ENCODE assay signal across 8 cellular contexts in the genomic region with DNA sequence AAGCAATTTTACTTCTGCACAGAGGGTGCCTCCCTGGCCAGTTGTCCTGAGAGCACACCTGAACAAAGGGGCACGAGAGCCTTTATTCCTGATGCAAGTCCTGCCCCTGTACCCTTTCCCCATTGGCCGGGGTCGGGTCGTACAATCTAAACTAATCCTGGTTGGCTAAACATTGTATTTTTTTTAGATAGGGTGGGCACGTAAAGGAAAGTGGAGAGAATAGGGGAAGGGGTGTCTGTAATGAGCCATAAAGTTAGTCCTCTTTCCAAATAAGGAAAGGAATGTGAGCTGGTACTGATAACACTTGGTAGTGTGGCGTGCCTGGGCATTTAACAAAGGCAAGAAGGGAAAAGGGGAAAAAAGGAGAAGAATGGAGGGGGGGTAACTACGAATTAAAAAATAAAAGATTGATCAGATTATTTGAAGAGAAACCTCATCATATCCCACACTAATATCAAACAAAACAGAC. TPM values are rescaled to one million over a fixed set of nuclear protein-coding genes. Genes with fewer than 3 reads are reported as not detected.
DNase-seq lines count a peak whose midpoint lies in the region; ATAC-seq, FAIRE-seq and TF ChIP-seq lines count a peak whose summit lies in the region.
"Not testable (repeated sequence)": the region's sequence is repeated elsewhere in the genome, so short reads cannot be mapped to it uniquely, and the experiment has no call there.

No MANE protein-coding gene starts in this region.

- intact Hi-C loops in CD4-positive, alpha-beta T cell (cut with DNase I, micrococcal nuclease); endothelial cell of umbilical vein (cut with micrococcal nuclease); HepG2 (cut with micrococcal nuclease; ENCODE audit: unreplicated experiment); tibial artery (cut with DNase I; ENCODE audit: low total_unique reads): not testable (repeated sequence)

- not testable (repeated sequence) for H3K4ac ChIP-seq in H9 (ENCODE audit: low read depth, low read length)

- not testable (repeated sequence) for H3K4me2 ChIP-seq in H9 (ENCODE audit: insufficient read depth, insufficient read length, low read length); astrocyte (ENCODE audit: low read length); endothelial cell of umbilical vein (ENCODE audit: insufficient read depth, low read length); HepG2 (ENCODE audit: low read depth, low read length)
- H3K4me2 ChIP-seq in neural progenitor cell, result peak overlapping the region; percentile 37

- H2BK120ac ChIP-seq in H9 (ENCODE audit: low read depth, low read length, poor library complexity, severe bottlenecking), result not testable (repeated sequence)

- H3K4me1 Mint-ChIP-seq in CD4-positive, alpha-beta T cell (ENCODE audit: low read depth), result peaks cover 88% of the 10 kb centered on the region
- peaks cover 25 to 26% of the 10 kb centered on the region in 2 experiments for H3K4me1 Mint-ChIP-seq in H9
- not testable (repeated sequence) for H3K4me1 Mint-ChIP-seq in astrocyte (ENCODE audit: low read depth, unreplicated experiment); neural progenitor cell

- TF ChIP-seq POLR2A in endothelial cell of umbilical vein (IDR thresholded peaks at IDR 0.05; ENCODE audit: low read depth, low read length); HepG2 (IDR thresholded peaks at IDR 0.05; ENCODE audit: insufficient read depth in 1 of 2, low read depth in 2 of 2, low read length in 2 of 2): not testable (repeated sequence)

- H2BK12ac ChIP-seq in H9 (ENCODE audit: insufficient read length, low read depth, low read length), result not testable (repeated sequence)

- in situ Hi-C loops in HepG2 (cut with HindIII; ENCODE audit: extremely low pct_ligation_motif_present, low pct_unique_long_range_greater_than_20kb), result not testable (repeated sequence)

- ATAC-seq in CD4-positive, alpha-beta T cell (ENCODE audit: poor library complexity); HepG2: not testable (repeated sequence)

- TF ChIP-seq RAD21 in HepG2 (CRISPR knock-in tag; IDR thresholded peaks at IDR 0.05), result not testable (repeated sequence)

- H2BK20ac ChIP-seq in H9 (ENCODE audit: low read depth, low read length, poor library complexity, severe bottlenecking), result not testable (repeated sequence)

- not testable (repeated sequence) for H3K79me1 ChIP-seq in H9 (ENCODE audit: insufficient read depth, low read depth, low read length, poor library complexity, severe bottlenecking)

- H3K9ac ChIP-seq in H9 (ENCODE audit: extremely low read depth, insufficient read length, low read length); astrocyte (ENCODE audit: low read length); endothelial cell of umbilical vein (replicated peaks; ENCODE audit: extremely low read depth, insufficient read depth, low read length); HepG2 (ENCODE audit: insufficient read depth, low read depth, low read length); neural progenitor cell: not testable (repeated sequence)

- H3K27me3 Mint-ChIP-seq in CD4-positive, alpha-beta T cell; H9 (ENCODE audit: low read depth); astrocyte (ENCODE audit: low read depth, unreplicated experiment); neural progenitor cell (ENCODE audit: insufficient read depth, low read depth): not testable (repeated sequence)

- not testable (repeated sequence) for H3K4me1 ChIP-seq in H9 (ENCODE audit: insufficient read depth, low read length); astrocyte (ENCODE audit: insufficient read depth, low read length); endothelial cell of umbilical vein (ENCODE audit: control insufficient read depth, extremely low read depth, insufficient read depth, low read length)
- H3K4me1 ChIP-seq in right atrium auricular region (peaks cover 0 to 37% of the 10 kb centered on the region in 2 donors), HepG2 (ENCODE audit: insufficient read depth, low read length) (peaks cover 17% of the 10 kb centered on the region), neural progenitor cell (peaks cover 19% of the 10 kb centered on the region), tibial artery (peaks cover 2 to 68% (median 16%) of the 10 kb centered on the region in 4 donors)

- dilution Hi-C loops in endothelial cell of umbilical vein (cut with MboI; ENCODE audit: extremely low pct_ligation_motif_present, low sequenced_read_pairs), result not testable (repeated sequence)

- H4K91ac ChIP-seq in H9 (ENCODE audit: insufficient read length, low read depth, low read length), result not testable (repeated sequence)

- TF ChIP-seq EP300 in HepG2 (IDR thresholded peaks at IDR 0.05; ENCODE audit: low read depth in 2 of 2, low read length in 2 of 2); HepG2 (CRISPR knock-in tag; IDR thresholded peaks at IDR 0.05; ENCODE audit: borderline replicate concordance): not testable (repeated sequence)

- H3F3A ChIP-seq in neural progenitor cell (ENCODE audit: low read depth), result peaks cover 24% of the 10 kb centered on the region

- H3K14ac ChIP-seq in H9 (ENCODE audit: insufficient read depth, low read length), result not testable (repeated sequence)

- not testable (repeated sequence) for H3K9me3 ChIP-seq in CD4-positive, alpha-beta T cell (ENCODE audit: control insufficient read depth, low read length); H9 (ENCODE audit: control insufficient read depth, low read depth, low read length); astrocyte (ENCODE audit: insufficient read depth, low read depth, low read length); endothelial cell of umbilical vein (replicated peaks; ENCODE audit: control insufficient read depth, insufficient read depth, low read length); right atrium auricular region; HepG2 (ENCODE audit: low read length); neural progenitor cell (ENCODE audit: low read depth); tibial artery

- H3K4me3 Mint-ChIP-seq in CD4-positive, alpha-beta T cell, result peak overlapping the region; percentile 35
- H3K4me3 Mint-ChIP-seq in H9; astrocyte (ENCODE audit: unreplicated experiment); neural progenitor cell: not testable (repeated sequence)

- not testable (repeated sequence) for H3K18ac ChIP-seq in H9 (ENCODE audit: insufficient read length, low read depth, low read length)

- H4K8ac ChIP-seq in H9 (replicated peaks; ENCODE audit: insufficient read length, low read depth, low read length), result not testable (repeated sequence)

- H3K27ac ChIP-seq in CD4-positive, alpha-beta T cell (ENCODE audit: low read depth, low read length); H9 (ENCODE audit: insufficient read length, low read depth, low read length); astrocyte (ENCODE audit: low read depth, low read length); endothelial cell of umbilical vein (ENCODE audit: insufficient read depth, low read depth, low read length); HepG2 (ENCODE audit: extremely low read length, insufficient read depth, low read length); neural progenitor cell: not testable (repeated sequence)
- H3K27ac ChIP-seq in right atrium auricular region (peak overlapping the region; percentile 61 to 75), tibial artery (peak overlapping the region; percentile 63 to 72)

- H3K79me2 ChIP-seq in H9 (ENCODE audit: insufficient read depth, low read length), result not testable (repeated sequence)
- H3K79me2 ChIP-seq in astrocyte (ENCODE audit: insufficient read depth, low read length) (peaks cover 20% of the 10 kb centered on the region), endothelial cell of umbilical vein (ENCODE audit: control insufficient read depth, insufficient read depth, low read length) (peaks cover 24% of the 10 kb centered on the region), HepG2 (ENCODE audit: insufficient read depth, low read length) (peaks cover 84% of the 10 kb centered on the region), neural progenitor cell (ENCODE audit: low read depth) (peaks cover 16% of the 10 kb centered on the region)

- not testable (repeated sequence) for H3K23me2 ChIP-seq in H9 (ENCODE audit: insufficient read length, low read depth, low read length, poor library complexity, severe bottlenecking)

- not testable (repeated sequence) for H3K4me3 ChIP-seq in astrocyte (ENCODE audit: insufficient read depth, low read depth, low read length); endothelial cell of umbilical vein (replicated peaks in 1 of 3; ENCODE audit: insufficient read depth in 1 of 3, low read depth in 1 of 3, low read length in 3 of 3); right atrium auricular region; HepG2 (replicated peaks in 1 of 3; ENCODE audit: insufficient read depth in 1 of 3, low read depth in 2 of 3, low read length in 3 of 3); neural progenitor cell; tibial artery

- TF ChIP-seq CTCF in CD4-positive, alpha-beta T cell (IDR thresholded peaks at IDR 0.05); H9 (conservative IDR thresholded peaks at IDR 0.05); astrocyte (IDR thresholded peaks at IDR 0.05; ENCODE audit: insufficient read depth, low read depth, low read length); endothelial cell of umbilical vein (IDR thresholded peaks at IDR 0.05; ENCODE audit: extremely low read depth in 1 of 2, insufficient read depth in 1 of 2, low read depth in 1 of 2, low read length in 2 of 2); right atrium auricular region (IDR thresholded peaks at IDR 0.05); HepG2 (CRISPR knock-in tag; IDR thresholded peaks at IDR 0.05); neural progenitor cell (IDR thresholded peaks at IDR 0.05); tibial artery (IDR thresholded peaks at IDR 0.05): not testable (repeated sequence)

- H4K5ac ChIP-seq in H9 (ENCODE audit: insufficient read length, low read depth, low read length), result not testable (repeated sequence)

- not testable (repeated sequence) for H3K9me1 ChIP-seq in endothelial cell of umbilical vein (replicated peaks; ENCODE audit: control insufficient read depth, extremely low read depth, insufficient read depth, low read length)

- CTCF ChIA-PET in CD4-positive, alpha-beta T cell (lab: Charles Lee); endothelial cell of umbilical vein (lab: Charles Lee); HepG2 (lab: Yijun Ruan, JAX; ENCODE audit: low intra/inter-chr PET ratio, low total read pairs): not testable (repeated sequence)

- POLR2A ChIA-PET in CD4-positive, alpha-beta T cell (lab: Charles Lee); endothelial cell of umbilical vein (lab: Charles Lee); HepG2 (lab: Yijun Ruan, JAX): not testable (repeated sequence)

- not testable (repeated sequence) for H2AK5ac ChIP-seq in H9 (ENCODE audit: insufficient read length, low read length)

- H2BK15ac ChIP-seq in H9 (ENCODE audit: low read depth, low read length), result not testable (repeated sequence)

- not testable (repeated sequence) for DNase-seq in CD4-positive, alpha-beta T cell; astrocyte (ENCODE audit: low read depth); right atrium auricular region (ENCODE audit: low spot score); HepG2 (ENCODE audit: low spot score); tibial artery
- DNase-seq in H9 (peak; percentile 59), endothelial cell of umbilical vein (ENCODE audit: low read depth, low spot score) (peak; percentile 12), neural progenitor cell (ENCODE audit: low spot score) (peak; percentile 36)

- H3K27me3 ChIP-seq in CD4-positive, alpha-beta T cell (ENCODE audit: control insufficient read depth, insufficient read depth, low read length); H9 (ENCODE audit: insufficient read depth, low read length); astrocyte (ENCODE audit: insufficient read depth, low read length); endothelial cell of umbilical vein (ENCODE audit: control insufficient read depth in 2 of 2, insufficient read depth in 2 of 2, low read length in 2 of 2); right atrium auricular region; HepG2 (ENCODE audit: control insufficient read depth in 1 of 2, insufficient read depth in 2 of 2, low read length in 2 of 2); neural progenitor cell; tibial artery: not testable (repeated sequence)

- H3K56ac ChIP-seq in H9 (ENCODE audit: insufficient read length, low read depth, low read length), result not testable (repeated sequence)

- not testable (repeated sequence) for H3K23ac ChIP-seq in H9 (ENCODE audit: insufficient read length, low read depth, low read length)

- H2AFZ ChIP-seq in H9 (ENCODE audit: low read length); astrocyte (ENCODE audit: low read depth, low read length); endothelial cell of umbilical vein (ENCODE audit: low read depth, low read length); HepG2 (ENCODE audit: low read length); neural progenitor cell (replicated peaks): not testable (repeated sequence)

- H3K9me3 Mint-ChIP-seq in CD4-positive, alpha-beta T cell; H9; astrocyte (ENCODE audit: unreplicated experiment); neural progenitor cell: not testable (repeated sequence)

- H3K27ac Mint-ChIP-seq in CD4-positive, alpha-beta T cell; neural progenitor cell: not testable (repeated sequence)
- peak overlapping the region in 2 of 3 experiments; percentile 12 to 93; a peak in 4 of 7 replicates for H3K27ac Mint-ChIP-seq in H9
- H3K27ac Mint-ChIP-seq in astrocyte (ENCODE audit: unreplicated experiment), result peak overlapping the region; percentile 64

- not testable (repeated sequence) for BruUV-seq in endothelial cell of umbilical vein (replicated peaks; lab: Mats Ljungman, UMichigan); HepG2 (replicated peaks; lab: Mats Ljungman, UMichigan)

- not testable (repeated sequence) for H2BK5ac ChIP-seq in H9 (ENCODE audit: insufficient read length, low read length)

- WGBS in H9 (ENCODE audit: extremely low coverage, insufficient read length, low lambda C conversion rate), result no CpG with 5 or more reads among the region's 7 CpGs
- 96% methylated on average over 7 of the region's 7 CpGs for WGBS in HepG2 (ENCODE audit: low lambda C conversion rate)

- H3T11ph ChIP-seq in H9 (ENCODE audit: low read length), result not testable (repeated sequence)

- peaks cover 63% of the 10 kb centered on the region for H3K36me3 Mint-ChIP-seq in CD4-positive, alpha-beta T cell (ENCODE audit: low read depth)
- H3K36me3 Mint-ChIP-seq in H9 (ENCODE audit: insufficient read depth in 1 of 3, low read depth in 3 of 3), result peaks cover 10 to 27% (median 13%) of the 10 kb centered on the region in 3 experiments
- H3K36me3 Mint-ChIP-seq in astrocyte (ENCODE audit: low read depth, unreplicated experiment), result not testable (repeated sequence)
- H3K36me3 Mint-ChIP-seq in neural progenitor cell, result peaks cover 14% of the 10 kb centered on the region

- not testable (repeated sequence) for H3K36me3 ChIP-seq in astrocyte (ENCODE audit: insufficient read depth, low read length); endothelial cell of umbilical vein (ENCODE audit: control insufficient read depth in 2 of 2, extremely low read depth in 1 of 2, insufficient read depth in 2 of 2, low read length in 2 of 2); neural progenitor cell; tibial artery
- H3K36me3 ChIP-seq in right atrium auricular region (peaks cover 14% of the 10 kb centered on the region), HepG2 (replicated peaks in 1 of 2; ENCODE audit: control insufficient read depth in 1 of 2, insufficient read depth in 2 of 2, low read length in 2 of 2) (peaks cover 0 to 11% of the 10 kb centered on the region in 2 experiments; a peak in 2 of 5 replicates)

- not testable (repeated sequence) for H4K20me1 ChIP-seq in H9 (ENCODE audit: control insufficient read depth, insufficient read depth, insufficient read length); astrocyte (ENCODE audit: insufficient read depth, low read length); endothelial cell of umbilical vein (replicated peaks; ENCODE audit: control insufficient read depth, extremely low read depth, insufficient read depth, low read length)
- H4K20me1 ChIP-seq in HepG2 (ENCODE audit: insufficient read depth, low read length) (peaks cover 50% of the 10 kb centered on the region), neural progenitor cell (ENCODE audit: low read depth) (peaks cover 17% of the 10 kb centered on the region)

- not testable (repeated sequence) for FAIRE-seq in astrocyte (lab: Jason Lieb, UNC); endothelial cell of umbilical vein (lab: Jason Lieb, UNC); HepG2 (lab: Jason Lieb, UNC)

RNA-seq across cellular contexts. Expression of gene PPP2R5A, which starts 20.8 kb away (rescaled TPM):
- 10 to 100 TPM; 44.3 to 46.2 TPM for total RNA-seq in CD4-positive, alpha-beta T cell
- total RNA-seq in H9 (2021) (22.0 and 22.2 TPM in 2 replicates), astrocyte (13.2 and 14.6 TPM in 2 replicates), endothelial cell of umbilical vein (27.7 and 34.5 TPM in 2 replicates), right atrium auricular region (10 to 100 TPM; 48.8 to 81.5 TPM), HepG2 (2016; rRNA removed; fragmentation: Illumina TruSeq; extraction: Trizol) (22.0 and 26.5 TPM in 2 replicates), neural progenitor cell (ENCODE audit: low replicate concordance) (19.8 and 27.9 TPM in 2 replicates)
- polyA plus RNA-seq in endothelial cell of umbilical vein (10.0 and 11.9 TPM in 2 replicates), HepG2 (2011; rRNA removed) (27.5 and 31.4 TPM in 2 replicates)
- 13.5 and 14.4 TPM in 2 replicates for polyA plus RNA-seq in endothelial cell of umbilical vein (2011; cell fraction: cytosol; rRNA removed)
- polyA plus RNA-seq in endothelial cell of umbilical vein (2011; cell fraction: nucleus; rRNA removed), result 14.6 and 16.5 TPM in 2 replicates
- polyA plus RNA-seq in endothelial cell of umbilical vein (2012), result 10.4 and 12.0 TPM in 2 replicates
- polyA minus RNA-seq in endothelial cell of umbilical vein, result 7.4 and 8.9 TPM in 2 replicates
- 15.0 TPM for polyA minus RNA-seq in endothelial cell of umbilical vein (2011; cell fraction: cytosol; rRNA and poly(A)+ RNA removed)
- 8.8 and 9.0 TPM in 2 replicates for polyA minus RNA-seq in endothelial cell of umbilical vein (2011; cell fraction: nucleus; rRNA and poly(A)+ RNA removed)
- total RNA-seq in HepG2 (2016; cell fraction: cytosol; rRNA removed; fragmentation: Illumina TruSeq; extraction: Trizol; ENCODE audit: low read depth), result 6.9 and 7.3 TPM in 2 replicates
- 21.8 and 25.0 TPM in 2 replicates for total RNA-seq in HepG2 (2016; cell fraction: insoluble cytoplasmic fraction; rRNA removed; fragmentation: Illumina TruSeq; extraction: Trizol)
- total RNA-seq in HepG2 (2016; cell fraction: membrane; rRNA removed; fragmentation: Illumina TruSeq; extraction: Trizol), result 22.7 and 24.3 TPM in 2 replicates
- total RNA-seq in HepG2 (2016; cell fraction: nucleus; rRNA removed; fragmentation: Illumina TruSeq; extraction: Trizol), result 15.8 and 16.6 TPM in 2 replicates
- 14.2 and 20.6 TPM in 2 replicates for polyA plus RNA-seq in HepG2 (2011; cell fraction: cytosol; rRNA removed)
- polyA plus RNA-seq in HepG2 (2011; cell fraction: nucleus; rRNA removed), result 13.4 and 15.4 TPM in 2 replicates
- polyA plus RNA-seq in HepG2 (2012), result 20.6 and 22.6 TPM in 2 replicates
- polyA plus RNA-seq in HepG2 (2016; cell fraction: cytosol; fragmentation: Illumina TruSeq; extraction: Trizol; ENCODE audit: low read depth), result 5.8 and 6.4 TPM in 2 replicates
- polyA plus RNA-seq in HepG2 (2016; cell fraction: insoluble cytoplasmic fraction; fragmentation: Illumina TruSeq; extraction: Trizol; ENCODE audit: low read depth), result 27.2 and 28.9 TPM in 2 replicates
- polyA plus RNA-seq in HepG2 (2016; cell fraction: membrane; fragmentation: Illumina TruSeq; extraction: Trizol; ENCODE audit: low read depth), result 18.6 and 19.6 TPM in 2 replicates
- 19.9 and 22.9 TPM in 2 replicates for polyA plus RNA-seq in HepG2 (2016; cell fraction: nucleus; fragmentation: Illumina TruSeq; extraction: Trizol; ENCODE audit: insufficient read depth, low read depth)
- 10.8 and 12.7 TPM in 2 replicates for polyA minus RNA-seq in HepG2 (2011; rRNA and poly(A)+ RNA removed; ENCODE audit: low replicate concordance)
- 16.4 and 21.3 TPM in 2 replicates for polyA minus RNA-seq in HepG2 (2011; cell fraction: cytosol; rRNA and poly(A)+ RNA removed)
- 21.4 and 23.7 TPM in 2 replicates for polyA minus RNA-seq in HepG2 (2011; cell fraction: nucleus; rRNA and poly(A)+ RNA removed)
